Comparison of ENCODE assay signal across 10 cellular contexts in the genomic region with DNA sequence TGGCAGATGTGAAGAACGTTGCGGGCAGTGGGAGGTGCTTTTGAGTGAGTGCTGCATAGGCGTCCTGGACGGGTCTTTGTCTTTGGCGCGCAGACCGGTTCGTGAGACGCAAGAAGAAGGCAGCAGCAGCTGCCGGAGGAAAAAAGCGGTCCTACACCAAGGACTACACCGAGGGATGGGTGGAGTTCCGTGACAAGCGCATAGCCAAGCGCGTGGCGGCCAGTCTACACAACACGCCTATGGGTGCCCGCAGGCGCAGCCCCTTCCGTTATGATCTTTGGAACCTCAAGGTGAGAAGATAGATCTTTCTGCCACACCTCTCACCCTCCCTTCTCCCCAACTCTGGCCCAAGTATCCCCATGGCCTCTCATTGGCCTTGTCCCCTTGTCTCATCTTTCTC. TPM values are rescaled to one million over a fixed set of nuclear protein-coding genes. Genes with fewer than 3 reads are reported as not detected.
DNase-seq lines count a peak whose midpoint lies in the region; ATAC-seq and TF ChIP-seq lines count a peak whose summit lies in the region.
"Had no signal": no experiment of that assay in that cellular context is flagged by ENCODE, and none has a peak within 500 bp of the region (broad histone marks: within the 10 kb centered on the region; RNA-seq: fewer than 3 reads in every experiment).

No MANE protein-coding gene starts in this region.

- no peak for ATAC-seq in thoracic aorta (ENCODE audit: insufficient number of reproducible peaks, low FRiP score, low read depth)
- ATAC-seq in GM21737 (IDR thresholded peaks at IDR 0.05; ENCODE audit: unreplicated experiment), result no peak

- H3K9me3 Mint-ChIP-seq in activated CD4-positive, alpha-beta T cell treated with anti-CD3 and anti-CD28 coated beads, Interleukin-2, amount 10 ng/mL, durations not matched to agents 24 days and 14 days, result no peaks in the 10 kb centered on the region

- TF ChIP-seq CTCF in thoracic aorta (IDR thresholded peaks at IDR 0.05), result no peak

- peaks cover 18% of the 10 kb centered on the region for H3K27me3 Mint-ChIP-seq in activated CD4-positive, alpha-beta T cell treated with anti-CD3 and anti-CD28 coated beads, Interleukin-2, amount 10 ng/mL, durations not matched to agents 24 days and 14 days

- H3K4me3 Mint-ChIP-seq in activated CD4-positive, alpha-beta T cell treated with anti-CD3 and anti-CD28 coated beads, Interleukin-2, amount 10 ng/mL, durations not matched to agents 24 days and 14 days, result no peak overlapping the region

- H3K27ac ChIP-seq in SK-N-MC, result no peak overlapping the region
- H3K27ac ChIP-seq in iPS-20b (ENCODE audit: low read length), result no peak overlapping the region
- H3K27ac ChIP-seq in thoracic aorta, result peak overlapping the region in 1 of 2 donors; percentile 68

- H3K9me3 ChIP-seq in SK-N-MC (ENCODE audit: low read depth, low read length) (no peaks in the 10 kb centered on the region), iPS-20b (ENCODE audit: insufficient read depth, low read depth, low read length) (no peaks in the 10 kb centered on the region), thoracic aorta (no peaks in the 10 kb centered on the region)

- DNase-seq in activated CD4-positive, alpha-beta T cell treated with anti-CD3 and anti-CD28 coated beads, Interleukin-2, amount 10 ng/mL, durations not matched to agents 24 days and 14 days, result peak; percentile 58
- DNase-seq in activated CD4-positive, alpha-beta T cell treated with anti-CD3 and anti-CD28 coated beads, Interleukin-2, amount 50 U/mL, for 4 hours, result no peak
- DNase-seq in SK-N-MC (ENCODE audit: low read depth, low spot score), result no peak
- no peak for DNase-seq in thoracic aorta (ENCODE audit: low spot score)
- no peak for DNase-seq in SKM-1 treated with dmso at 0.1 percent for 144 hours (lab: John Stamatoyannopoulos, UW; ENCODE audit: unreplicated experiment)
- no peak for DNase-seq in RPMI8226
- DNase-seq: NCI-H1417 treated with DMSO at 0.1 percent for 48 hours; stimulated activated CD8-positive, alpha-beta memory T cell treated with anti-CD3 and anti-CD28 coated beads, Interleukin-4, amount 100 ng/mL, for 48 hours had no signal

- H3K27me3 ChIP-seq in iPS-20b (ENCODE audit: insufficient read depth, low read length) (peaks cover 8% of the 10 kb centered on the region; the same call in 1 of the 2 replicates), thoracic aorta (replicated peaks; ENCODE audit: insufficient read depth) (no peaks in the 10 kb centered on the region)

- H3K4me1 ChIP-seq in iPS-20b (ENCODE audit: insufficient read depth, low read length) (peaks cover 5% of the 10 kb centered on the region; the same call in 1 of the 2 replicates), thoracic aorta (ENCODE audit: control insufficient read depth in 1 of 2, low read depth in 2 of 2) (peaks cover 6 to 15% of the 10 kb centered on the region in 2 donors)

- H3K36me3 Mint-ChIP-seq in activated CD4-positive, alpha-beta T cell treated with anti-CD3 and anti-CD28 coated beads, Interleukin-2, amount 10 ng/mL, durations not matched to agents 24 days and 14 days (ENCODE audit: low read depth), result peaks cover 28% of the 10 kb centered on the region

- peaks cover 24% of the 10 kb centered on the region for H3K36me3 ChIP-seq in SK-N-MC (ENCODE audit: insufficient read depth, low read length)
- peaks cover 19% of the 10 kb centered on the region for H3K36me3 ChIP-seq in iPS-20b (ENCODE audit: insufficient read depth, low read depth, low read length)
- H3K36me3 ChIP-seq in thoracic aorta, result peaks cover 7% of the 10 kb centered on the region

- intact Hi-C loops in activated CD4-positive, alpha-beta T cell treated with anti-CD3 and anti-CD28 coated beads, Interleukin-2, amount 10 ng/mL, durations not matched to agents 24 days and 14 days (cut with micrococcal nuclease), result loop anchor here (5.0 to 10.0 kb wide), 2 partner anchors 874 to 1297 kb away; a partner anchor contains a TSS

- peaks cover 32% of the 10 kb centered on the region for H3K4me1 Mint-ChIP-seq in activated CD4-positive, alpha-beta T cell treated with anti-CD3 and anti-CD28 coated beads, Interleukin-2, amount 10 ng/mL, durations not matched to agents 24 days and 14 days

- H3K4me3 ChIP-seq in SK-N-MC (peak overlapping the region; percentile 95), iPS-20b (ENCODE audit: low read length) (peak overlapping the region; percentile 98), thoracic aorta (peak overlapping the region; percentile 79)

- H3K9ac ChIP-seq in SK-N-MC (ENCODE audit: insufficient read length) (peak overlapping the region; percentile 93), iPS-20b (ENCODE audit: low read depth, low read length) (peak overlapping the region; percentile 93; the same call in 1 of the 2 replicates)

- no peak overlapping the region for H3K27ac Mint-ChIP-seq in activated CD4-positive, alpha-beta T cell treated with anti-CD3 and anti-CD28 coated beads, Interleukin-2, amount 10 ng/mL, durations not matched to agents 24 days and 14 days

RNA-seq across cellular contexts. Expression of a gene that starts 1.1 kb away (rescaled TPM):
- 31.9 and 32.1 TPM in 2 replicates for total RNA-seq in activated CD4-positive, alpha-beta T cell treated with anti-CD3 and anti-CD28 coated beads, Interleukin-2, amount 10 ng/mL, durations not matched to agents 24 days and 14 days
- total RNA-seq in thoracic aorta, result 10 to 100 TPM; 11.8 to 17.1 TPM

RNA-seq across cellular contexts. Expression of a gene that starts 59.7 kb away (rescaled TPM):
- 81.6 and 83.4 TPM in 2 replicates for total RNA-seq in activated CD4-positive, alpha-beta T cell treated with anti-CD3 and anti-CD28 coated beads, Interleukin-2, amount 10 ng/mL, durations not matched to agents 24 days and 14 days
- 10 to 100 TPM; 41.3 to 45.9 TPM for total RNA-seq in thoracic aorta
